ENCODE assay signal across 8 cellular contexts in genomic region chr13:28805193-28805819, GRCh38. TPM values are rescaled to one million over a fixed set of nuclear protein-coding genes. Genes with fewer than 3 reads are reported as not detected.
DNase-seq lines count a peak whose midpoint lies in the region; ATAC-seq and TF ChIP-seq lines count a peak whose summit lies in the region.

No MANE protein-coding gene starts in this region.

- CTCF ChIA-PET in BJ (lab: Yijun Ruan, JAX) = interaction anchor here (0.7 to 2.0 kb wide), 5 partner anchors 8 to 565 kb away, joined by 3 to 11 read pairs (median 3); partner anchors contain the start of gene MTUS2

- H3K27me3 ChIP-seq in BJ (ENCODE audit: control insufficient read depth, insufficient read depth, low read length) = peaks cover 3% of the 10 kb centered on the region

- DNase-seq in BJ (ENCODE audit: low read depth) = no peak
- DNase-seq in HFF-Myc (ENCODE audit: extremely low read depth, low read depth) = no peak
- peak; percentile 63 to 68 for DNase-seq in activated CD4-positive, alpha-beta T cell treated with anti-CD3 and anti-CD28 coated beads, Interleukin-2, amount 50 U/mL, for 48 hours
- DNase-seq in kidney tubule cell (ENCODE audit: low spot score) = peak; percentile 10
- DNase-seq in sciatic nerve (ENCODE audit: low spot score) = no peak

- H3K4me3 ChIP-seq in BJ (ENCODE audit: low read depth, low read length) (no peak overlapping the region), HFF-Myc (replicated peaks; ENCODE audit: low read depth, low read length) (no peak overlapping the region)

- no peaks in the 10 kb centered on the region for H3K36me3 ChIP-seq in BJ (ENCODE audit: control insufficient read depth, insufficient read depth, low read length)

- no peak for ATAC-seq in sciatic nerve
- ATAC-seq in GM18909 (IDR thresholded peaks at IDR 0.05; ENCODE audit: poor library complexity, unreplicated experiment) = no peak
- ATAC-seq in GM21528 (IDR thresholded peaks at IDR 0.05; ENCODE audit: low FRiP score, unreplicated experiment) = no peak
- no peak for ATAC-seq in GM18511 (IDR thresholded peaks at IDR 0.05; ENCODE audit: unreplicated experiment)

- TF ChIP-seq CTCF in BJ (IDR thresholded peaks at IDR 0.05; ENCODE audit: insufficient read depth, low read depth, low read length) (peak; percentile 43), HFF-Myc (IDR thresholded peaks at IDR 0.05; ENCODE audit: low read depth, low read length, missing control alignments) (peak; percentile 61)

- POLR2A ChIA-PET in BJ (lab: Charles Lee) = no interaction called here

- intact Hi-C loops in sciatic nerve (cut with DNase I) = no loop called here

RNA-seq across cellular contexts. Expression of gene MTUS2, which starts 14.8 kb away (rescaled TPM):
- polyA plus RNA-seq in BJ (2011; rRNA removed) = 0.05 and 0.07 TPM in 2 replicates
- 0.05 TPM in 1 of 2 replicates, not detected in the other for polyA minus RNA-seq in BJ (2011; rRNA and poly(A)+ RNA removed)
- not detected for total RNA-seq in sciatic nerve

Comparison
In these comparisons a context has a peak if more than half of its experiments do, and no peak if none do; other contexts are left out.
1. DNase-seq: peak in activated CD4-positive, alpha-beta T cell treated with anti-CD3 and anti-CD28 coated beads, Interleukin-2, amount 50 U/mL, for 48 hours (2 of 2) and kidney tubule cell (single experiment); none in BJ (single experiment), HFF-Myc (single experiment) and sciatic nerve (single experiment).